9 cellular contexts compared by ENCODE assay signal in the genomic region with DNA sequence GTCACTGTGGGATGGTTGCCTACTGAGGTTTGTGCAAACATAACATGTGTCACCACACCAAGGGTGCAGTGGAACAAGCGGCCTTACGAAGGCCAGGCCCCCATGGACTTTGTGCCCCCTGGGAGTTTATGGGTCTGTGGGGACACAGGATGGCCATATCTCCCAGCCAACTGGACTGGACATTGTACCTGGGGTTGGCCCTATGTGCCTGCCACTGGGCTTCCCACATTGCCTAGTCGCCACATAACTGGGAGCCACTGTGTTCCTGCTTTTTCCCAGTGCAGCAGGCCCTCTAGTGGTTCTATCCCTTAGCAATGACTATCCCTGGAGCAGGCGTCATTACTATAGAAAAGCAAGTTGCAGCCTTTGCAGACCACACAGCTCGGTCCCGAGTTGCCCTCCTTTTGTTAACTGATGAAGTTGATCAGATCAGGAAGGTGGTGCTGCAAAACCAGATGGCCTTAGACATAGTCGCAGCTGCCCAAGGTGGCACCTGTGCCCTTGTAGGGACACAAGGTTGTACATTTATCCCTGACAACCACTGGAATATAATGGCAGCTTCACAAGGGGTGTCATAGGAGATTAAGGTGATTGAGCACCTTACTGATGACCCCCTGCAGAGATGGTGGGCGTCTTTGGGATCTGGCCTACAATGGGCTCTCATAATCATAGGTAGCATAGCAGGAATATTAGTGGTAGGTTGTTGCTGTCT. TPM values are rescaled to one million over a fixed set of nuclear protein-coding genes. Genes with fewer than 3 reads are reported as not detected.
DNase-seq lines count a peak whose midpoint lies in the region; ATAC-seq and TF ChIP-seq lines count a peak whose summit lies in the region.
"Had no signal": no experiment of that assay in that cellular context is flagged by ENCODE, and none has a peak within 500 bp of the region (broad histone marks: within the 10 kb centered on the region; RNA-seq: fewer than 3 reads in every experiment).

No MANE protein-coding gene starts in this region.

- no peak overlapping the region for H2AFZ ChIP-seq in smooth muscle cell (ENCODE audit: low read depth)

- WGBS in smooth muscle cell (ENCODE audit: low lambda C conversion rate), result 39% methylated on average over 8 of the region's 8 CpGs

- DNase-seq in NCI-H2196 (lab: John Stamatoyannopoulos, UW; ENCODE audit: unreplicated experiment) (peak; percentile 37), NCI-H2196 treated with DMSO at 0.1 percent for 48 hours (lab: John Stamatoyannopoulos, UW; ENCODE audit: unreplicated experiment) (no peak), NCI-H774 (lab: John Stamatoyannopoulos, UW) (peak; percentile 5), erythroblast (lab: John Stamatoyannopoulos, UW) (peak; percentile 19 to 44), smooth muscle cell (lab: John Stamatoyannopoulos, UW; ENCODE audit: unreplicated experiment) (no peak), epidermal melanocyte (ENCODE audit: insufficient read length, low spot score) (no peak)
- DNase-seq in naive thymus-derived CD8-positive, alpha-beta T cell, result no peak
- DNase-seq: activated B cell treated with CpG ODN at 0.5 μM for 24 hours had no signal

- H3F3A ChIP-seq in smooth muscle cell (ENCODE audit: low read depth), result no peaks in the 10 kb centered on the region

- no peak for TF ChIP-seq POLR2A in erythroblast (IDR thresholded peaks at IDR 0.05; ENCODE audit: low read length)

- no peaks in the 10 kb centered on the region for H3K4me1 ChIP-seq in smooth muscle cell (ENCODE audit: low read depth)

- H3K79me2 ChIP-seq in smooth muscle cell (ENCODE audit: low read depth), result no peaks in the 10 kb centered on the region

- no peaks in the 10 kb centered on the region for H3K27me3 Mint-ChIP-seq in naive thymus-derived CD8-positive, alpha-beta T cell
- H3K27me3 Mint-ChIP-seq: activated B cell treated with CpG ODN at 0.5 μM for 24 hours had no signal

- TF ChIP-seq CTCF in smooth muscle cell (IDR thresholded peaks at IDR 0.05; ENCODE audit: borderline replicate concordance, insufficient read depth, poor library complexity, severe bottlenecking), result peak; percentile 41

- no peak overlapping the region for H3K4me2 ChIP-seq in smooth muscle cell

- ATAC-seq in GM21576 (IDR thresholded peaks at IDR 0.05; ENCODE audit: unreplicated experiment), result no peak
- no peak for ATAC-seq in naive thymus-derived CD8-positive, alpha-beta T cell

- H3K36me3 Mint-ChIP-seq in naive thymus-derived CD8-positive, alpha-beta T cell, result no peaks in the 10 kb centered on the region

- no peaks in the 10 kb centered on the region for H3K9me3 Mint-ChIP-seq in naive thymus-derived CD8-positive, alpha-beta T cell
- H3K9me3 Mint-ChIP-seq: activated B cell treated with CpG ODN at 0.5 μM for 24 hours had no signal

- H3K9ac ChIP-seq in smooth muscle cell (ENCODE audit: low read depth), result no peak overlapping the region

- no peaks in the 10 kb centered on the region for H3K27me3 ChIP-seq in smooth muscle cell (ENCODE audit: low read depth)

- no peak overlapping the region for H3K27ac ChIP-seq in smooth muscle cell (ENCODE audit: low read depth)

- H3K36me3 ChIP-seq in smooth muscle cell (ENCODE audit: low read depth), result no peaks in the 10 kb centered on the region

- H3K4me1 Mint-ChIP-seq in naive thymus-derived CD8-positive, alpha-beta T cell, result no peaks in the 10 kb centered on the region

- peak overlapping the region in 1 of 10 donors; percentile 24 for H3K27ac Mint-ChIP-seq in naive thymus-derived CD8-positive, alpha-beta T cell
- H3K27ac Mint-ChIP-seq: activated B cell treated with CpG ODN at 0.5 μM for 24 hours had no signal

- POLR2A ChIA-PET in naive thymus-derived CD8-positive, alpha-beta T cell (lab: Charles Lee), result no interaction called here

- H3K4me3 ChIP-seq in smooth muscle cell, result no peak overlapping the region

- no peaks in the 10 kb centered on the region for H3K9me3 ChIP-seq in smooth muscle cell (replicated peaks; ENCODE audit: low read depth)

- no peaks in the 10 kb centered on the region for H4K20me1 ChIP-seq in smooth muscle cell (ENCODE audit: low read depth)

- no peak overlapping the region for H3K4me3 Mint-ChIP-seq in naive thymus-derived CD8-positive, alpha-beta T cell
- H3K4me3 Mint-ChIP-seq: activated B cell treated with CpG ODN at 0.5 μM for 24 hours had no signal

RNA-seq across cellular contexts. Expression of gene RNASE12, which starts 15.2 kb away (rescaled TPM):
- total RNA-seq in smooth muscle cell, result not detected in 2 replicates
- polyA plus RNA-seq in smooth muscle cell, result not detected in 2 replicates
- not detected for total RNA-seq in naive thymus-derived CD8-positive, alpha-beta T cell
- polyA plus RNA-seq in naive thymus-derived CD8-positive, alpha-beta T cell, result not detected
- total RNA-seq: activated B cell treated with CpG ODN at 0.5 μM for 24 hours had no signal

RNA-seq across cellular contexts. Expression of gene RNASE11, which starts 18.5 kb away (rescaled TPM):
- not detected in 2 replicates for total RNA-seq in smooth muscle cell
- not detected in 2 replicates for polyA plus RNA-seq in smooth muscle cell
- not detected for total RNA-seq in naive thymus-derived CD8-positive, alpha-beta T cell
- polyA plus RNA-seq in naive thymus-derived CD8-positive, alpha-beta T cell, result not detected
- total RNA-seq: activated B cell treated with CpG ODN at 0.5 μM for 24 hours had no signal

RNA-seq across cellular contexts. Expression of gene OR6S1, which starts 35.1 kb away (rescaled TPM):
- total RNA-seq in smooth muscle cell, result not detected in 2 replicates
- not detected in 2 replicates for polyA plus RNA-seq in smooth muscle cell
- not detected for total RNA-seq in naive thymus-derived CD8-positive, alpha-beta T cell
- polyA plus RNA-seq in naive thymus-derived CD8-positive, alpha-beta T cell, result not detected
- total RNA-seq: activated B cell treated with CpG ODN at 0.5 μM for 24 hours had no signal

RNA-seq across cellular contexts. Expression of gene RNASE9, which starts 45.5 kb away (rescaled TPM):
- not detected in 2 replicates for total RNA-seq in smooth muscle cell
- polyA plus RNA-seq in smooth muscle cell, result not detected in 2 replicates
- total RNA-seq in naive thymus-derived CD8-positive, alpha-beta T cell, result not detected
- polyA plus RNA-seq in naive thymus-derived CD8-positive, alpha-beta T cell, result not detected
- total RNA-seq: activated B cell treated with CpG ODN at 0.5 μM for 24 hours had no signal

Comparison
In these comparisons a context has a peak if more than half of its experiments do, and no peak if none do; other contexts are left out.
1. DNase-seq: peak in NCI-H2196 (single experiment), NCI-H774 (single experiment) and erythroblast (2 of 2); none in NCI-H2196 treated with DMSO at 0.1 percent for 48 hours (single experiment), smooth muscle cell (single experiment), epidermal melanocyte (single experiment) and naive thymus-derived CD8-positive, alpha-beta T cell (0 of 10).